ENCODE assay signal across 8 cellular contexts in the genomic region with DNA sequence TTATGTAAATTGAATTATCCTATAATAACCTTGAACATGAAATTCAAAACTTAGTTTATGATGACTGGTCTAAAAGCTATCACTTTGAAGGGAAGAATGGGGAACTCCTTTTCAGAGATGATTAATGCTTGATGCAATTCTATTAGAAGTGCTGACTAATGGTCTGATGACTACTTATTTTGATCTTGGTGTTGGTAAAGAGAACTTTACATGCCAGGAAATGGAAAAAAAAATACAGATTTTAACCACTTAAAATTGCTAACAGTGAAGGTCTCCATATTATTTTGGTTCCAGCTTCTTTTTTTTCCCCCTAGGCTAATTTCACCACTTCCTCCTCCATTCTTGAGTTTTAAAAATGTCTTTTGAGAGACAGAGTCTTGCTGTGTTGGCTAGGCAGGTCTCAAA. TPM values are rescaled to one million over a fixed set of nuclear protein-coding genes. Genes with fewer than 3 reads are reported as not detected.
DNase-seq lines count a peak whose midpoint lies in the region; ATAC-seq and TF ChIP-seq lines count a peak whose summit lies in the region.

No MANE protein-coding gene starts in this region.

- H3K23ac ChIP-seq in IMR-90 (ENCODE audit: low read depth, low read length), result no peak overlapping the region

- dilution Hi-C loops in IMR-90 (cut with HindIII; ENCODE audit: low sequenced_read_pairs, unreplicated experiment), result no loop called here

- no peak overlapping the region for H2AK5ac ChIP-seq in IMR-90 (ENCODE audit: low read depth, low read length)

- H2BK5ac ChIP-seq in IMR-90 (ENCODE audit: low read depth, low read length, poor library complexity, severe bottlenecking), result no peak overlapping the region

- peak overlapping the region; percentile 77; the same call in 1 of the 2 replicates for H3K18ac ChIP-seq in IMR-90 (ENCODE audit: low read depth, low read length)

- CTCF ChIA-PET in IMR-90 (lab: Yijun Ruan, JAX), result no interaction called here

- H3K36me3 ChIP-seq in IMR-90 (ENCODE audit: control insufficient read depth, insufficient read depth, low read length), result no peaks in the 10 kb centered on the region
- no peaks in the 10 kb centered on the region for H3K36me3 ChIP-seq in left lung
- no peaks in the 10 kb centered on the region for H3K36me3 ChIP-seq in neural progenitor cell

- no peak overlapping the region for H2AK9ac ChIP-seq in IMR-90 (replicated peaks; ENCODE audit: low read depth, low read length, poor library complexity)

- H3K36me3 Mint-ChIP-seq in activated naive CD8-positive, alpha-beta T cell treated with anti-CD3 and anti-CD28 coated beads for 36 hours, result peaks cover 3% of the 10 kb centered on the region
- no peaks in the 10 kb centered on the region for H3K36me3 Mint-ChIP-seq in neural progenitor cell

- POLR2A ChIA-PET in IMR-90 (lab: Charles Lee; ENCODE audit: unreplicated experiment), result no interaction called here

- peaks cover 57% of the 10 kb centered on the region for H3K4me1 Mint-ChIP-seq in activated naive CD8-positive, alpha-beta T cell treated with anti-CD3 and anti-CD28 coated beads for 36 hours
- H3K4me1 Mint-ChIP-seq in neural progenitor cell, result peaks cover 42% of the 10 kb centered on the region

- H3K79me2 ChIP-seq in neural progenitor cell (ENCODE audit: low read depth), result no peaks in the 10 kb centered on the region

- intact Hi-C loops in IMR-90 (cut with micrococcal nuclease) (no loop called here), left lung (cut with DNase I) (no loop called here)

- DNase-seq in AG09319 (ENCODE audit: extremely low read depth, low read depth), result peak; percentile 39
- DNase-seq in IMR-90, result peak; percentile 75
- DNase-seq in activated naive CD8-positive, alpha-beta T cell treated with anti-CD3 and anti-CD28 coated beads for 36 hours, result no peak
- no peak for DNase-seq in left lung
- DNase-seq in stimulated activated CD4-positive, alpha-beta T cell treated with anti-CD3 and anti-CD28 coated beads, Interleukin-12 subunit alpha, Interleukin-12 subunit beta, amount 100 ng/mL, for 4 hours, result no peak
- no peak for DNase-seq in neural progenitor cell (ENCODE audit: low spot score)
- no peak for DNase-seq in NCI-H187 treated with DMSO at 0.1 percent for 48 hours (lab: John Stamatoyannopoulos, UW)

- no peaks in the 10 kb centered on the region; the same call in 1 of the 2 replicates for H3K27me3 ChIP-seq in IMR-90 (ENCODE audit: control insufficient read depth, insufficient read depth, low read length)
- H3K27me3 ChIP-seq in left lung, result no peaks in the 10 kb centered on the region
- no peaks in the 10 kb centered on the region for H3K27me3 ChIP-seq in neural progenitor cell

- H4K8ac ChIP-seq in IMR-90 (ENCODE audit: low read depth in 2 of 2, low read length in 2 of 2), result no peak overlapping the region

- peak; percentile 42 for ATAC-seq in IMR-90 (ENCODE audit: low read depth)
- ATAC-seq in left lung, result peak; percentile 58
- no peak for ATAC-seq in HG03108 (IDR thresholded peaks at IDR 0.05; ENCODE audit: unreplicated experiment)

- H3K4me3 ChIP-seq in IMR-90 (ENCODE audit: insufficient read depth, low read depth, low read length) (no peak overlapping the region), left lung (no peak overlapping the region), neural progenitor cell (no peak overlapping the region)

- in situ Hi-C loops in IMR-90 (cut with MboI; ENCODE audit: low sequenced_read_pairs), result no loop called here

- H3K9me3 Mint-ChIP-seq in activated naive CD8-positive, alpha-beta T cell treated with anti-CD3 and anti-CD28 coated beads for 36 hours, result no peaks in the 10 kb centered on the region
- peaks cover 3% of the 10 kb centered on the region for H3K9me3 Mint-ChIP-seq in neural progenitor cell

- no peak overlapping the region for H3K9ac ChIP-seq in IMR-90 (ENCODE audit: low read depth, low read length)
- no peak overlapping the region for H3K9ac ChIP-seq in neural progenitor cell

- H4K20me1 ChIP-seq in IMR-90 (ENCODE audit: insufficient read depth, low read length), result no peaks in the 10 kb centered on the region
- H4K20me1 ChIP-seq in neural progenitor cell (ENCODE audit: low read depth), result no peaks in the 10 kb centered on the region

- TF ChIP-seq POLR2A in IMR-90 (IDR thresholded peaks at IDR 0.05; ENCODE audit: low read depth, low read length), result no peak

- no peak overlapping the region for H3K56ac ChIP-seq in IMR-90 (ENCODE audit: extremely low read depth, insufficient read depth, low read length)

- H3K27me3 Mint-ChIP-seq in activated naive CD8-positive, alpha-beta T cell treated with anti-CD3 and anti-CD28 coated beads for 36 hours, result no peaks in the 10 kb centered on the region
- H3K27me3 Mint-ChIP-seq in neural progenitor cell (ENCODE audit: insufficient read depth, low read depth), result peaks cover 3% of the 10 kb centered on the region

- H2AFZ ChIP-seq in IMR-90 (replicated peaks; ENCODE audit: low read length, poor library complexity), result no peak overlapping the region
- H2AFZ ChIP-seq in neural progenitor cell (replicated peaks), result no peak overlapping the region

- H3K4me1 ChIP-seq in IMR-90 (ENCODE audit: control insufficient read depth, insufficient read depth, low read length), result peaks cover 2% of the 10 kb centered on the region
- peaks cover 5 to 69% of the 10 kb centered on the region in 2 donors for H3K4me1 ChIP-seq in left lung
- H3K4me1 ChIP-seq in neural progenitor cell, result peaks cover 9% of the 10 kb centered on the region

- no peak for TF ChIP-seq RAD21 in IMR-90 (IDR thresholded peaks at IDR 0.05; ENCODE audit: low read length)

- TF ChIP-seq CTCF in AG09319 (IDR thresholded peaks at IDR 0.05; ENCODE audit: low read depth, low read length), result no peak
- no peak for TF ChIP-seq CTCF in IMR-90 (conservative IDR thresholded peaks at IDR 0.05; ENCODE audit: low read depth, low read length)
- TF ChIP-seq CTCF in left lung (IDR thresholded peaks at IDR 0.05), result no peak
- TF ChIP-seq CTCF in neural progenitor cell (IDR thresholded peaks at IDR 0.05), result no peak

- H4K5ac ChIP-seq in IMR-90 (ENCODE audit: low read depth, low read length), result peak overlapping the region; percentile 20

- H3K9me1 ChIP-seq in IMR-90 (ENCODE audit: insufficient read depth, low read length), result no peaks in the 10 kb centered on the region

- no peak overlapping the region for H3K4ac ChIP-seq in IMR-90 (ENCODE audit: low read depth, low read length)

- H3K14ac ChIP-seq in IMR-90 (replicated peaks; ENCODE audit: low read depth, low read length), result no peak overlapping the region

- peak overlapping the region; percentile 6; the same call in 1 of the 2 replicates for H2BK20ac ChIP-seq in IMR-90 (ENCODE audit: low read depth, low read length)

- no peaks in the 10 kb centered on the region for H3K9me3 ChIP-seq in IMR-90 (ENCODE audit: control insufficient read depth, insufficient read depth, low read length)
- H3K9me3 ChIP-seq in left lung, result no peaks in the 10 kb centered on the region
- H3K9me3 ChIP-seq in neural progenitor cell (ENCODE audit: low read depth), result no peaks in the 10 kb centered on the region

- no peak overlapping the region for H2BK120ac ChIP-seq in IMR-90 (ENCODE audit: low read depth, low read length)

- no peak overlapping the region for H3K27ac ChIP-seq in IMR-90 (ENCODE audit: insufficient read depth, low read length)
- peak overlapping the region; percentile 35 to 89 for H3K27ac ChIP-seq in left lung
- H3K27ac ChIP-seq in neural progenitor cell, result no peak overlapping the region

- H2BK15ac ChIP-seq in IMR-90 (ENCODE audit: low read depth, low read length), result no peak overlapping the region

- BruUV-seq in IMR-90 (replicated peaks; lab: Mats Ljungman, UMichigan), result no TSS peak

- no peak overlapping the region for H4K91ac ChIP-seq in IMR-90 (ENCODE audit: insufficient read depth, low read depth, low read length)

- peak overlapping the region; percentile 76 for H3K27ac Mint-ChIP-seq in activated naive CD8-positive, alpha-beta T cell treated with anti-CD3 and anti-CD28 coated beads for 36 hours
- no peak overlapping the region for H3K27ac Mint-ChIP-seq in neural progenitor cell

- no peak overlapping the region for H3K4me3 Mint-ChIP-seq in activated naive CD8-positive, alpha-beta T cell treated with anti-CD3 and anti-CD28 coated beads for 36 hours
- H3K4me3 Mint-ChIP-seq in neural progenitor cell, result no peak overlapping the region

- H3K4me2 ChIP-seq in IMR-90 (ENCODE audit: low read depth, low read length) (no peak overlapping the region), neural progenitor cell (no peak overlapping the region)

- H3K79me1 ChIP-seq in IMR-90 (ENCODE audit: low read depth in 1 of 2, low read length in 2 of 2), result no peaks in the 10 kb centered on the region

- no peaks in the 10 kb centered on the region for H3F3A ChIP-seq in neural progenitor cell (ENCODE audit: low read depth)

TF ChIP-seq in IMR-90, 13 proteins besides CTCF, POLR2A, EP300 and RAD21 (continues in another document):
- TF ChIP-seq BHLHE40 (IDR thresholded peaks at IDR 0.05; ENCODE audit: low read depth, low read length) (no peak), RFX5 (IDR thresholded peaks at IDR 0.05; ENCODE audit: low read depth, low read length) (no peak), USF2 (IDR thresholded peaks at IDR 0.05; ENCODE audit: low read depth, low read length) (no peak), MAZ (IDR thresholded peaks at IDR 0.05; ENCODE audit: borderline replicate concordance, low read depth, low read length) (no peak)
- TF ChIP-seq, protein P1, sequence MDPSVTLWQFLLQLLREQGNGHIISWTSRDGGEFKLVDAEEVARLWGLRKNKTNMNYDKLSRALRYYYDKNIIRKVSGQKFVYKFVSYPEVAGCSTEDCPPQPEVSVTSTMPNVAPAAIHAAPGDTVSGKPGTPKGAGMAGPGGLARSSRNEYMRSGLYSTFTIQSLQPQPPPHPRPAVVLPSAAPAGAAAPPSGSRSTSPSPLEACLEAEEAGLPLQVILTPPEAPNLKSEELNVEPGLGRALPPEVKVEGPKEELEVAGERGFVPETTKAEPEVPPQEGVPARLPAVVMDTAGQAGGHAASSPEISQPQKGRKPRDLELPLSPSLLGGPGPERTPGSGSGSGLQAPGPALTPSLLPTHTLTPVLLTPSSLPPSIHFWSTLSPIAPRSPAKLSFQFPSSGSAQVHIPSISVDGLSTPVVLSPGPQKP (IDR thresholded peaks at IDR 0.05; ENCODE audit: borderline replicate concordance, low read depth, low read length), result no peak

RNA-seq across cellular contexts. Expression of gene S1PR1, which starts 22.9 kb away (rescaled TPM):
- total RNA-seq in IMR-90 (2012; rRNA removed) (12.5 and 12.9 TPM in 2 replicates), left lung (10 to 100 TPM; 35.5 to 89.3 TPM), neural progenitor cell (ENCODE audit: low replicate concordance) (7.4 and 8.7 TPM in 2 replicates)
- 14.1 and 15.6 TPM in 2 replicates for polyA plus RNA-seq in IMR-90 (2012; rRNA removed)
- 6.3 and 10.1 TPM in 2 replicates for polyA plus RNA-seq in IMR-90 (2012; cell fraction: cytosol; rRNA removed)
- 6.1 TPM in 2 replicates for polyA plus RNA-seq in IMR-90 (2012; cell fraction: nucleus; rRNA removed; ENCODE audit: low replicate concordance)
- 10 to 100 TPM; 72.6 to 75.9 TPM for total RNA-seq in activated naive CD8-positive, alpha-beta T cell treated with anti-CD3 and anti-CD28 coated beads for 36 hours

Comparison
In these comparisons a context has a peak if more than half of its experiments do, and no peak if none do; other contexts are left out.
1. DNase-seq: peak in AG09319 (single experiment) and IMR-90 (single experiment); none in activated naive CD8-positive, alpha-beta T cell treated with anti-CD3 and anti-CD28 coated beads for 36 hours (single experiment), left lung (0 of 2), stimulated activated CD4-positive, alpha-beta T cell treated with anti-CD3 and anti-CD28 coated beads, Interleukin-12 subunit alpha, Interleukin-12 subunit beta, amount 100 ng/mL, for 4 hours (single experiment), neural progenitor cell (single experiment) and NCI-H187 treated with DMSO at 0.1 percent for 48 hours (single experiment).
2. H3K27ac ChIP-seq: peak in left lung (2 of 2); none in IMR-90 (single experiment) and neural progenitor cell (single experiment).